In the genomic region with DNA sequence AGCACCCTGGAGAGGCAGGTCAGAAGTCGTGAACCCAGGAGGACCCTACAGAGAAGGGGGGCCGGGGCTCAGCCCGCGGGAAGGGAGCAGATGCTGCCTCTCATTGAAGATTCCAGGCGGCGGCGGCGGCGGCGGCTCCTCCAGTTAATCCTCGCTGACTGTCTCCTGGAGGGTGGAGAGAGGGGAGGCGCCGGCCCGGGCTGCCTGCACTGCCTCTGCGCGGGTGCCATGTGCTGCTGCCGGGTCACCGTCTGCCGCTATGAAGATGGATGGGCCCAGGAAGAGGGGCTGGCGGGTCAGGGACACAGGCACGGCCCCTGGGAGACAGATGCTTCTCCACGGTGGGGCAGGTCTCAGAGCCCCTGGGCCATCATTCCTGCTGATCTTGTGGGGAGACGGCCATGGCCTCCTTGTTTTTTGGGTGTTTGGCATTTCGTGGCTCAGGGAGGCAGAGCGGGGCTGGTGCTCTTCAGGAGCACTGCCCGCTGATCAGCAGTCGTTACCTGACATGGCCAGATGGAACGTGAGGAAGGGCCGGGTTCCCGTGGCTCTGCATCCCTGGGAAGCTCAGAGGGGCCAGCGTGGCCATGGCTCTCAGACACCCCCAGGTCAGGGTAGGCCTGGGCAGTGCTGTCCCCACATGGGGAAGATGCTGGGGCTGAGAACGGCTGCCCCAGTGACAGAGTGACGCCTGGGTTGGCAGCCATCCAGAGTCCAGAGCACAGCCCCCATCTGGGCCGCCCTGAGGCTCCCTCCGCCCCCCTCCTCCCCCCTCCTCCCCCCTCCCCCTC, we compare ENCODE assay signal across 8 cellular contexts.
DNase-seq lines count a peak whose midpoint lies in the region; ATAC-seq lines count a peak whose summit lies in the region.

No MANE protein-coding gene starts in this region.

- H3K27me3 ChIP-seq in muscle layer of colon (ENCODE audit: control insufficient read depth in 1 of 2, insufficient read depth in 2 of 2, low read length in 2 of 2): no peaks in the 10 kb centered on the region

- H3K27ac ChIP-seq in muscle layer of colon (ENCODE audit: low read depth, low read length): peak overlapping the region; percentile 67

- peaks cover 32% of the 10 kb centered on the region for H3K4me1 ChIP-seq in muscle layer of colon (ENCODE audit: insufficient read depth, low read length)

- no peak for ATAC-seq in HG03442 (IDR thresholded peaks at IDR 0.05; ENCODE audit: unreplicated experiment)
- ATAC-seq in HG03039 (IDR thresholded peaks at IDR 0.05; ENCODE audit: unreplicated experiment): no peak

- no peak overlapping the region for H3K9ac ChIP-seq in muscle layer of colon (ENCODE audit: low read length)

- peaks cover 50% of the 10 kb centered on the region for H3K36me3 ChIP-seq in muscle layer of colon (ENCODE audit: insufficient read depth, low read length)

- peak; percentile 63 for DNase-seq in activated CD8-positive, alpha-beta memory T cell treated with anti-CD3 and anti-CD28 coated beads, Interleukin-2, amount 50 U/mL, for 48 hours
- no peak for DNase-seq in activated CD8-positive, alpha-beta memory T cell treated with anti-CD3 and anti-CD28 coated beads for 24 hours
- DNase-seq in OCI-M1 (lab: John Stamatoyannopoulos, UW) (peak; percentile 84), ecto neural progenitor cell (ENCODE audit: low spot score) (peak; percentile 84), NCI-H146 treated with DMSO at 0.1 percent for 48 hours (lab: John Stamatoyannopoulos, UW; ENCODE audit: unreplicated experiment) (no peak)

- no peak overlapping the region for H3K4me3 ChIP-seq in muscle layer of colon (ENCODE audit: low read depth in 1 of 2, low read length in 2 of 2)

- no peaks in the 10 kb centered on the region for H3K9me3 ChIP-seq in muscle layer of colon (ENCODE audit: low read length)

Comparison
In these comparisons a context has a peak if more than half of its experiments do, and no peak if none do; other contexts are left out.
1. DNase-seq: peak in activated CD8-positive, alpha-beta memory T cell treated with anti-CD3 and anti-CD28 coated beads, Interleukin-2, amount 50 U/mL, for 48 hours (single experiment), OCI-M1 (single experiment) and ecto neural progenitor cell (single experiment); none in activated CD8-positive, alpha-beta memory T cell treated with anti-CD3 and anti-CD28 coated beads for 24 hours (single experiment) and NCI-H146 treated with DMSO at 0.1 percent for 48 hours (single experiment).